ENCODE assay signal across 8 cellular contexts in genomic region chr22:50600967-50601668, GRCh38. TPM values are rescaled to one million over a fixed set of nuclear protein-coding genes. Genes with fewer than 3 reads are reported as not detected.
DNase-seq lines count a peak whose midpoint lies in the region; ATAC-seq and TF ChIP-seq lines count a peak whose summit lies in the region.
"Had no signal": no experiment of that assay in that cellular context is flagged by ENCODE, and none has a peak within 500 bp of the region (broad histone marks: within the 10 kb centered on the region; RNA-seq: fewer than 3 reads in every experiment).

No MANE protein-coding gene starts in this region.

- CTCF ChIA-PET in Panc1 (lab: Charles Lee), result no interaction called here

- intact Hi-C loops in Panc1 (cut with micrococcal nuclease; ENCODE audit: unreplicated experiment) (no loop called here), gastrocnemius medialis (cut with DNase I; ENCODE audit: low total_unique reads) (no loop called here)

- H3K4me1 ChIP-seq in Panc1 (ENCODE audit: control insufficient read depth, insufficient read depth, low read length) (peaks cover 3% of the 10 kb centered on the region; the same call in 1 of the 2 replicates), gastrocnemius medialis (no peaks in the 10 kb centered on the region)

- peaks cover 19% of the 10 kb centered on the region for H3K27me3 Mint-ChIP-seq in glutamatergic neuron (ENCODE audit: unreplicated experiment)

- peak overlapping the region; percentile 60 for H3K27ac Mint-ChIP-seq in glutamatergic neuron (ENCODE audit: unreplicated experiment)

- H3K4me3 Mint-ChIP-seq in glutamatergic neuron (ENCODE audit: unreplicated experiment), result peak overlapping the region; percentile 93

- H3K27me3 ChIP-seq in Panc1 (ENCODE audit: control insufficient read depth, insufficient read depth, low read length), result no peaks in the 10 kb centered on the region
- H3K27me3 ChIP-seq in gastrocnemius medialis, result peaks cover 25 to 60% (median 45%) of the 10 kb centered on the region in 3 donors

- peaks cover 15% of the 10 kb centered on the region for H3K9me3 Mint-ChIP-seq in glutamatergic neuron (ENCODE audit: unreplicated experiment)

- H3K4me3 ChIP-seq in Panc1 (ENCODE audit: low read depth in 2 of 2, low read length in 2 of 2) (peak overlapping the region; percentile 53 to 56), gastrocnemius medialis (peak overlapping the region in 3 of 4 donors; percentile 28 to 35 (median 30))

- POLR2A ChIA-PET in Panc1 (lab: Charles Lee), result no interaction called here

- peak; percentile 45 for DNase-seq in GM13977 (ENCODE audit: low spot score)
- no peak for DNase-seq in Panc1 (ENCODE audit: low read depth, low spot score)
- DNase-seq in glutamatergic neuron, result peak; percentile 67
- DNase-seq in gastrocnemius medialis, result no peak
- no peak for DNase-seq in NCI-H2196 treated with DMSO at 0.1 percent for 48 hours (lab: John Stamatoyannopoulos, UW; ENCODE audit: unreplicated experiment)
- DNase-seq: RPMI8226 had no signal

- H3K36me3 Mint-ChIP-seq in glutamatergic neuron (ENCODE audit: unreplicated experiment), result peaks cover 20% of the 10 kb centered on the region

- H3K9me3 ChIP-seq in Panc1 (ENCODE audit: control insufficient read depth, insufficient read depth, low read depth, low read length), result no peaks in the 10 kb centered on the region
- H3K9me3 ChIP-seq in gastrocnemius medialis, result no peaks in the 10 kb centered on the region

- in situ Hi-C loops in GM13977 (cut with MboI; ENCODE audit: low pct_unique_long_range_greater_than_20kb, low sequenced_read_pairs, unreplicated experiment) (no loop called here), Panc1 (cut with HindIII; ENCODE audit: low pct_unique_long_range_greater_than_20kb, low sequenced_read_pairs) (no loop called here), gastrocnemius medialis (cut with MboI; ENCODE audit: low sequenced_read_pairs in 4 of 4) (no loop called here)

- TF ChIP-seq POLR2A in gastrocnemius medialis (IDR thresholded peaks at IDR 0.05), result no peak

- H3K36me3 ChIP-seq in Panc1 (ENCODE audit: control insufficient read depth, insufficient read depth, low read length) (no peaks in the 10 kb centered on the region), gastrocnemius medialis (no peaks in the 10 kb centered on the region)

- peaks cover 17% of the 10 kb centered on the region for H3K4me1 Mint-ChIP-seq in glutamatergic neuron (ENCODE audit: low read depth, unreplicated experiment)

- no peak for TF ChIP-seq CTCF in GM13977 (IDR thresholded peaks at IDR 0.05; ENCODE audit: extremely low read depth, insufficient read depth, missing control alignments)
- no peak for TF ChIP-seq CTCF in Panc1 (IDR thresholded peaks at IDR 0.05)
- TF ChIP-seq CTCF in glutamatergic neuron (IDR thresholded peaks at IDR 0.05; ENCODE audit: partially characterized antibody, unreplicated experiment), result no peak
- TF ChIP-seq CTCF in gastrocnemius medialis (IDR thresholded peaks at IDR 0.05 in 4 of 5, conservative IDR thresholded peaks at IDR 0.05 in 1 of 5), result no peak

- ATAC-seq in Panc1, result peak; percentile 43
- no peak for ATAC-seq in gastrocnemius medialis
- no peak for ATAC-seq in GM21390 (IDR thresholded peaks at IDR 0.05; ENCODE audit: unreplicated experiment)
- no peak for ATAC-seq in HG02970 (IDR thresholded peaks at IDR 0.05; ENCODE audit: low FRiP score, unreplicated experiment)

- BruUV-seq in Panc1 (replicated peaks; lab: Mats Ljungman, UMichigan), result no TSS peak

- H3K27ac ChIP-seq in Panc1 (ENCODE audit: low read length) (0 out of 2 replicates have a peak overlapping the region, but pooled peaks have one; percentile 7), gastrocnemius medialis (no peak overlapping the region)

RNA-seq across cellular contexts. Expression of gene MAPK8IP2, which starts 0.5 kb away (rescaled TPM):
- total RNA-seq in Panc1 (2021; ENCODE audit: unreplicated experiment) (38.4 TPM), glutamatergic neuron (ENCODE audit: unreplicated experiment) (143 TPM), gastrocnemius medialis (under 1 TPM; 0.39 to 0.85 (median 0.47) TPM)
- 40.2 TPM for polyA plus RNA-seq in Panc1 (2012; ENCODE audit: insufficient read length)

RNA-seq across cellular contexts. Expression of gene CHKB, which starts 18.5 kb away (rescaled TPM):
- 43.5 TPM for total RNA-seq in Panc1 (2021; ENCODE audit: unreplicated experiment)
- 33.1 TPM for polyA plus RNA-seq in Panc1 (2012; ENCODE audit: insufficient read length)
- 147 TPM for total RNA-seq in glutamatergic neuron (ENCODE audit: unreplicated experiment)
- total RNA-seq in gastrocnemius medialis, result 10 to 100 TPM; 10.8 to 39.7 (median 24.4) TPM

RNA-seq across cellular contexts. Expression of gene CPT1B, which starts 22.9 kb away (rescaled TPM):
- total RNA-seq in Panc1 (2021; ENCODE audit: unreplicated experiment) (18.4 TPM), glutamatergic neuron (ENCODE audit: unreplicated experiment) (118 TPM), gastrocnemius medialis (100 to 1,000 TPM in 1 of 4 donors, 10 to 100 TPM in 3; 53.4 to 134 (median 63.7) TPM)
- 19.9 TPM for polyA plus RNA-seq in Panc1 (2012; ENCODE audit: insufficient read length)

RNA-seq across cellular contexts. Expression of gene ARSA, which starts 26.8 kb away (rescaled TPM):
- 43.8 TPM for total RNA-seq in Panc1 (2021; ENCODE audit: unreplicated experiment)
- 39.5 TPM for polyA plus RNA-seq in Panc1 (2012; ENCODE audit: insufficient read length)
- 65.7 TPM for total RNA-seq in glutamatergic neuron (ENCODE audit: unreplicated experiment)
- 10 to 100 TPM in 2 of 4 donors, 1 to 10 TPM in 2; 8.8 to 17.8 (median 10.2) TPM for total RNA-seq in gastrocnemius medialis

RNA-seq across cellular contexts. Expression of gene SYCE3, which starts 38.4 kb away (rescaled TPM):
- total RNA-seq in Panc1 (2021; ENCODE audit: unreplicated experiment), result not detected
- polyA plus RNA-seq in Panc1 (2012; ENCODE audit: insufficient read length), result 1.7 TPM
- not detected for total RNA-seq in glutamatergic neuron (ENCODE audit: unreplicated experiment)
- not detected for total RNA-seq in gastrocnemius medialis

Comparison
In these comparisons a context has a peak if more than half of its experiments do, and no peak if none do; other contexts are left out.
1. DNase-seq: peak in GM13977 (single experiment) and glutamatergic neuron (single experiment); none in Panc1 (single experiment), gastrocnemius medialis (0 of 2) and NCI-H2196 treated with DMSO at 0.1 percent for 48 hours (single experiment).
2. RNA of gene MAPK8IP2, which starts 0.5 kb away (total RNA-seq): 143 TPM in glutamatergic neuron (single experiment) and 38.4 TPM in Panc1 (single experiment); 0.39 to 0.85 TPM in gastrocnemius medialis; every median in the first group is over 10 times any median in the second.